ENCODE assay signal across 8 cellular contexts in genomic region chr14:21382886-21383847, GRCh38. TPM values are rescaled to one million over a fixed set of nuclear protein-coding genes. Genes with fewer than 3 reads are reported as not detected.
DNase-seq lines count a peak whose midpoint lies in the region; FAIRE-seq and TF ChIP-seq lines count a peak whose summit lies in the region.

No MANE protein-coding gene starts in this region.

- TF ChIP-seq CTCF in GM10266 (IDR thresholded peaks at IDR 0.05; ENCODE audit: control insufficient read depth, insufficient read depth, low read depth, missing control alignments): no peak
- no peak for TF ChIP-seq CTCF in foreskin fibroblast (IDR thresholded peaks at IDR 0.05; ENCODE audit: low read depth, low read length)
- TF ChIP-seq CTCF in neutrophil (IDR thresholded peaks at IDR 0.05): no peak
- no peak for TF ChIP-seq CTCF in testis (IDR thresholded peaks at IDR 0.05)

- H3K36me3 ChIP-seq in neutrophil (peaks cover 23% of the 10 kb centered on the region), testis (ENCODE audit: low read depth, missing control alignments) (no peaks in the 10 kb centered on the region)

- H3K9me3 ChIP-seq in neutrophil: no peaks in the 10 kb centered on the region
- H3K9me3 ChIP-seq in testis: no peaks in the 10 kb centered on the region

- intact Hi-C loops in testis (cut with DNase I; ENCODE audit: low total_unique reads): loop anchor here (10.0 kb wide), 1 partner anchor 118 kb away; the partner anchor contains the start of gene HNRNPC

- H3K4me1 ChIP-seq in neutrophil (ENCODE audit: control insufficient read depth in 1 of 2, insufficient read depth in 1 of 2, low read depth in 1 of 2, low read length in 1 of 2) (peaks cover 20 to 21% of the 10 kb centered on the region in 2 experiments), testis (peaks cover 12% of the 10 kb centered on the region)

- H3K27me3 ChIP-seq in neutrophil: no peaks in the 10 kb centered on the region
- H3K27me3 ChIP-seq in testis: no peaks in the 10 kb centered on the region

- peak; percentile 24 for DNase-seq in GM10266 (ENCODE audit: extremely low spot score)
- peak; percentile 23 for DNase-seq in HTR-8/SVneo (ENCODE audit: insufficient read length, low spot score)
- DNase-seq in RPMI8226: peak; percentile 56
- peak; percentile 30 for DNase-seq in activated gamma-delta T cell treated with Interleukin-2 at 50 U/mL for 16 hours
- DNase-seq in foreskin fibroblast: peak; percentile 32 to 64
- peak; percentile 62 for DNase-seq in testis
- no peak for DNase-seq in hippocampal formation (lab: John Stamatoyannopoulos, UW)

- H3K4me3 ChIP-seq in foreskin fibroblast (ENCODE audit: low read depth in 1 of 2, low read length in 2 of 2): peak overlapping the region; percentile 97 to 98
- H3K4me3 ChIP-seq in neutrophil (ENCODE audit: low read depth in 1 of 2, low read length in 1 of 2): peak overlapping the region; percentile 77 to 84
- H3K4me3 ChIP-seq in testis: peak overlapping the region; percentile 80

- no peak for TF ChIP-seq POLR2A in testis (IDR thresholded peaks at IDR 0.05)

- 0 to 1% methylated on average over 39 of the region's 39 CpGs for WGBS in testis, 2 donors

- FAIRE-seq in HTR-8/SVneo (lab: Jason Lieb, UNC): no peak

- peak overlapping the region; percentile 88 for H3K27ac ChIP-seq in neutrophil
- peak overlapping the region; percentile 87 to 91 for H3K27ac ChIP-seq in testis

RNA-seq across cellular contexts. Expression of gene SUPT16H, which starts 0.7 kb away (rescaled TPM):
- 100 to 1,000 TPM; 104 to 112 TPM for total RNA-seq in testis
- 99.5 TPM for polyA plus RNA-seq in testis (ENCODE audit: insufficient read depth, low read depth, low replicate concordance)

Comparison
In these comparisons a context has a peak if more than half of its experiments do, and no peak if none do; other contexts are left out.
1. DNase-seq: peak in GM10266 (single experiment), HTR-8/SVneo (single experiment), RPMI8226 (single experiment), activated gamma-delta T cell treated with Interleukin-2 at 50 U/mL for 16 hours (single experiment), foreskin fibroblast (2 of 2) and testis (single experiment); none in hippocampal formation (0 of 2).
2. Peak in every context shown above with its lines, with median percentiles within 50 percentile points of each other: H3K4me3 ChIP-seq.